In the genomic region with DNA sequence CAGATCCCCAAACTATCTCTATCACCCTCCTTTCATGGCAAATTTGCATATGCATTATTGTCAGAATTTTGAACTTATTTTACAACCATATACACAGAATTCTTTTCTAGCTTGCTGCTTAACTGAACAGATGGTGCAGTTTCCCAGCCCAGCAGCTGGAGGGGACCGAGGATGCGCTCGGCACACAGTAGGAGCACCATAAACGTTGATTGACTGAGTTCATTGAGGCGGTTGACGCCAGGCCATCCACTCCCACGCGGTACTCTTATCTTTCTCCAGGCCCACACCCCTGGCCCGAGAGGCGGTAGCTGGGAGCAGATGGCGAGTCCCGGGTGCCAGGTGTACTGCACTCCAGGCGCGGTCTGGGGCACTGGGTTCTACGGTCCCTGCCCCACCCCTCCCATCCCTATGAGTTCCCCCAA, we compare ENCODE assay signal across 8 cellular contexts. TPM values are rescaled to one million over a fixed set of nuclear protein-coding genes. Genes with fewer than 3 reads are reported as not detected.
DNase-seq lines count a peak whose midpoint lies in the region; ATAC-seq, FAIRE-seq and TF ChIP-seq lines count a peak whose summit lies in the region.

No MANE protein-coding gene starts in this region.

- ATAC-seq in GM19351 (IDR thresholded peaks at IDR 0.05; ENCODE audit: unreplicated experiment), result peak; percentile 3
- ATAC-seq in HG03442 (IDR thresholded peaks at IDR 0.05; ENCODE audit: unreplicated experiment), result peak; percentile 7
- ATAC-seq in K562, result no peak
- peak; percentile 26 for ATAC-seq in left lung
- ATAC-seq in GM18858 (IDR thresholded peaks at IDR 0.05; ENCODE audit: unreplicated experiment), result no peak

- no TSS peak for BruUV-seq in K562 (replicated peaks; lab: Mats Ljungman, UMichigan)

- no peak overlapping the region for H3K9ac ChIP-seq in K562 (ENCODE audit: insufficient read depth in 1 of 2, low read depth in 2 of 2, low read length in 2 of 2)

- TF ChIP-seq EP300 in K562 (IDR thresholded peaks at IDR 0.05; ENCODE audit: low read length), result no peak

- H3K4me1 ChIP-seq in K562 (replicated peaks in 1 of 2; ENCODE audit: control insufficient read depth in 2 of 2, insufficient read depth in 2 of 2, low read length in 2 of 2) (peaks cover 0 to 27% of the 10 kb centered on the region in 2 experiments; a peak in 2 of 5 replicates), left lung (peaks cover 0 to 19% of the 10 kb centered on the region in 2 donors), tibial artery (peaks cover 4 to 11% (median 8%) of the 10 kb centered on the region in 4 donors)

- no peak overlapping the region for H2AFZ ChIP-seq in K562 (ENCODE audit: low read depth, low read length)

- H3K27me3 ChIP-seq in K562 (ENCODE audit: control insufficient read depth in 2 of 2, insufficient read depth in 2 of 2, low read length in 2 of 2), result peaks cover 12 to 28% of the 10 kb centered on the region in 2 experiments; a peak in 3 of 5 replicates
- peaks cover 0 to 19% of the 10 kb centered on the region in 2 donors for H3K27me3 ChIP-seq in left lung
- no peaks in the 10 kb centered on the region for H3K27me3 ChIP-seq in tibial artery

- in situ Hi-C loops in K562 (cut with MboI), result no loop called here
- in situ Hi-C loops in GM13977 (cut with MboI; ENCODE audit: low pct_unique_long_range_greater_than_20kb, low sequenced_read_pairs, unreplicated experiment), result loop anchor here (10.0 to 25.0 kb wide), 3 partner anchors 674 to 1022 kb away; no protein-coding TSS in a partner anchor

- no peaks in the 10 kb centered on the region for H4K20me1 ChIP-seq in K562 (replicated peaks; ENCODE audit: control insufficient read depth, insufficient read depth, low read length)

- 9% methylated on average over 15 of the region's 15 CpGs for WGBS in K562 (ENCODE audit: insufficient coverage, low coverage, missing lambda C conversion rate)

- no peak for DNase-seq in K562 (ENCODE audit: extremely low read depth in 1 of 4, low spot score in 3 of 4)
- no peak for DNase-seq in left lung
- no peak for DNase-seq in tibial artery
- no peak for DNase-seq in AG20443 (ENCODE audit: low spot score)
- DNase-seq in GM13977 (ENCODE audit: low spot score), result no peak

- no peak for TF ChIP-seq POLR2A in K562 (conservative IDR thresholded peaks at IDR 0.05)

- H3K9me3 ChIP-seq in K562 (replicated peaks; ENCODE audit: control insufficient read depth, insufficient read depth, low read depth, low read length) (no peaks in the 10 kb centered on the region), left lung (peaks cover 0 to 6% of the 10 kb centered on the region in 2 donors), tibial artery (peaks cover 0 to 4% (median 3%) of the 10 kb centered on the region in 3 donors)

- H3K4me3 ChIP-seq in K562 (no peak overlapping the region), left lung (peak overlapping the region; percentile 51 to 70), tibial artery (peak overlapping the region; percentile 60 to 84)

- no peaks in the 10 kb centered on the region for H3K79me2 ChIP-seq in K562 (ENCODE audit: control insufficient read depth, insufficient read depth, low read length)

- no peaks in the 10 kb centered on the region for H3K9me1 ChIP-seq in K562 (ENCODE audit: control insufficient read depth, insufficient read depth, low read length)

- POLR2A ChIA-PET in K562 (lab: Yijun Ruan, JAX), result no interaction called here

- no peak overlapping the region for H3K27ac ChIP-seq in K562 (ENCODE audit: extremely low read depth, low read depth, low read length)
- peak overlapping the region; percentile 87 to 91 for H3K27ac ChIP-seq in left lung
- peak overlapping the region; percentile 72 to 75 for H3K27ac ChIP-seq in tibial artery

- H3K4me2 ChIP-seq in K562 (ENCODE audit: insufficient read depth, low read length), result no peak overlapping the region

- CTCF ChIA-PET in K562 (lab: Yijun Ruan, JAX; ENCODE audit: low intra/inter-chr PET ratio), result interaction anchor here (0.6 kb wide), 1 partner anchor 993 kb away, joined by 3 read pairs; no protein-coding TSS in a partner anchor

- no peak for TF ChIP-seq CTCF in K562 (IDR thresholded peaks at IDR 0.05 in 2 of 3, conservative IDR thresholded peaks at IDR 0.05 in 1 of 3; ENCODE audit: insufficient read depth in 2 of 3, low read depth in 1 of 3, low read length in 3 of 3)
- no peak for TF ChIP-seq CTCF in left lung (IDR thresholded peaks at IDR 0.05)
- TF ChIP-seq CTCF in tibial artery (IDR thresholded peaks at IDR 0.05), result no peak
- TF ChIP-seq CTCF in GM13977 (IDR thresholded peaks at IDR 0.05; ENCODE audit: extremely low read depth, insufficient read depth, missing control alignments), result no peak

- TF ChIP-seq RAD21 in K562 (CRISPR knock-in tag; conservative IDR thresholded peaks at IDR 0.05 in 1 of 2, IDR thresholded peaks at IDR 0.05 in 1 of 2), result no peak

- intact Hi-C loops in K562 (cut with micrococcal nuclease), result no loop called here
- intact Hi-C loops in left lung (cut with DNase I), result loop anchor here in 1 of 2 donors (10.0 kb wide), 2 partner anchors 792 to 1022 kb away; no protein-coding TSS in a partner anchor
- intact Hi-C loops in tibial artery (cut with DNase I; ENCODE audit: low total_unique reads), result loop anchor here (5.0 kb wide), 1 partner anchor 1024 kb away; no protein-coding TSS in a partner anchor

- H3K36me3 ChIP-seq in K562 (ENCODE audit: control insufficient read depth, insufficient read depth, low read length), result no peaks in the 10 kb centered on the region
- no peaks in the 10 kb centered on the region for H3K36me3 ChIP-seq in left lung
- H3K36me3 ChIP-seq in tibial artery, result no peaks in the 10 kb centered on the region

- no peak for FAIRE-seq in K562 (lab: Jason Lieb, UNC)

TF ChIP-seq in K562, 482 proteins besides CTCF, POLR2A, EP300 and RAD21:
- TF ChIP-seq TCF3 (CRISPR knock-in tag; IDR thresholded peaks at IDR 0.05) (no peak), ZKSCAN1 (IDR thresholded peaks at IDR 0.05; ENCODE audit: low read depth, low read length) (peak; percentile 54; the same call in 1 of the 2 replicates)

RNA-seq across cellular contexts. Expression of gene SOX4, which starts 6.8 kb away (rescaled TPM):
- not detected in 2 replicates for total RNA-seq in K562 (2011; cell fraction: chromatin; rRNA removed; ENCODE audit: low replicate concordance)
- 0.17 TPM in 1 of 2 replicates, not detected in the other for total RNA-seq in K562 (2011; cell fraction: nucleolus; rRNA removed)
- total RNA-seq in K562 (2011; cell fraction: nucleoplasm; rRNA removed), result not detected in 2 replicates
- 0.04 and 0.05 TPM in 2 replicates for total RNA-seq in K562 (2014; rRNA removed)
- 0.03 and 0.04 TPM in 2 replicates for total RNA-seq in K562 (2014; rRNA removed; fragmentation: Illumina TruSeq; extraction: Trizol)
- 0.04 TPM in 2 replicates for total RNA-seq in K562 (2015; rRNA removed; fragmentation: Illumina TruSeq; extraction: Trizol)
- 0.27 and 0.29 TPM in 2 replicates for total RNA-seq in K562 (2021)
- 0.03 TPM in 1 of 2 replicates, not detected in the other for polyA plus RNA-seq in K562 (2011; rRNA removed)
- polyA plus RNA-seq in K562 (2011; cell fraction: cytosol; rRNA removed), result 0.01 TPM in 2 replicates
- polyA plus RNA-seq in K562 (2011; cell fraction: nucleus; rRNA removed), result 0.03 TPM in 2 replicates
- 0.07 and 0.08 TPM in 2 replicates for polyA plus RNA-seq in K562 (2012)
- 0.04 TPM in 2 replicates for polyA plus RNA-seq in K562 (2014; fragmentation: Illumina TruSeq; extraction: Trizol)
- polyA plus RNA-seq in K562 (2014; fragmentation: Nextera tagmentation; extraction: Ambion mirVana), result under 1 TPM; 0.07 to 0.21 TPM
- 0.01 and 0.04 TPM in 2 replicates for polyA plus RNA-seq in K562 (2014; rRNA removed)
- 0.06 TPM in 1 of 2 replicates, not detected in the other for polyA minus RNA-seq in K562 (2011; rRNA and poly(A)+ RNA removed)
- not detected in 2 replicates for polyA minus RNA-seq in K562 (2011; cell fraction: cytosol; rRNA and poly(A)+ RNA removed)
- polyA minus RNA-seq in K562 (2011; cell fraction: nucleus; rRNA and poly(A)+ RNA removed), result under 0.01 TPM in 1 of 2 replicates, not detected in the other
- total RNA-seq in left lung, result 10 to 100 TPM; 23.4 to 82.0 TPM

Comparison
In these comparisons a context has a peak if more than half of its experiments do, and no peak if none do; other contexts are left out.
1. ATAC-seq: peak in GM19351 (single experiment), HG03442 (single experiment) and left lung (single experiment); none in K562 (single experiment) and GM18858 (single experiment).
2. RNA of gene SOX4, which starts 6.8 kb away (total RNA-seq): 23.4 to 82.0 TPM in left lung; 0.03 to 0.29 TPM in K562; every median in the first group is over 10 times any median in the second.